Comparison of ENCODE assay signal across 8 cellular contexts in the genomic region with DNA sequence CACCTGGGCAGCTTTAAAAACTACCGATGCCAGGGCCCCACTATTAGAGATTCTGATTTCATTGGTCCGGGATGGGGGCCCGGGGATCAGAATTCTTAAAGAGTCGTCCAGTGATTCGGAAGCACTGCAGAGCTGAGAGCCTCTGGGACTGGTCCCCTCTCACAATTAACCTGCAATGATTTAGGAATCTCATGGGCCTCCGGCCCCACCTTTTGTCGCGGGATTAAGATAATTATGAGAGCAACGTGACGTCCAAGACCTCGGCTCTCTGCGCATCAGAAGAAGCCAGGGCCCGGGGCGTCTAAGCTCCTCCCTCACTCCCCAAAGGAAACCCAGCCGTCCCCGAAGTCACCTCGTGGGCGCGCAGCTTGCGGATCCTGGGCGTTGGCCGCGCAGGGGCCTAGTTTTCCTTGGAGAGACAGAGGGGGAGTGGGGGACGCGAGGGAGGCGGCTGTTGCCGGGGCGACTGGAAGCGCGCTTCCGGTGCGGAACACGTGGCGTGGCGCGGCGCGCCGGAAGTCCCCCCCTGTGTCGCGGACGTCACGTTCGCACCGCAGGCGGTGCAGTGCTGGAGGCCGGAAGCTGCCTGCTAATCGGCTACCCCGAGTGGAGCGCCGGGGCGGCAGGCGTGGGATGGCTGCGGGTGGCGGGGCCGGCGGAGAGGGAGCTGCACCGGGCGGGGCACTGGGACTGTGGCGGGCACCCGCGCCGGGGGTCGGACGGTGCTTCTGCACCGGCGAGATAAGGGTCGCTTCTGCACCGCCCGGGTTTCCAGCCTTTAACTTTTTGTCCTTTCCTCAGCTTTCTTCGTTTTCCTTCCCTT. TPM values are rescaled to one million over a fixed set of nuclear protein-coding genes. Genes with fewer than 3 reads are reported as not detected.
DNase-seq lines count a peak whose midpoint lies in the region; ATAC-seq and TF ChIP-seq lines count a peak whose summit lies in the region.

A gene with protein sequence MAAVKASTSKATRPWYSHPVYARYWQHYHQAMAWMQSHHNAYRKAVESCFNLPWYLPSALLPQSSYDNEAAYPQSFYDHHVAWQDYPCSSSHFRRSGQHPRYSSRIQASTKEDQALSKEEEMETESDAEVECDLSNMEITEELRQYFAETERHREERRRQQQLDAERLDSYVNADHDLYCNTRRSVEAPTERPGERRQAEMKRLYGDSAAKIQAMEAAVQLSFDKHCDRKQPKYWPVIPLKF (minus strand): TSS at position 468 of the 823 bp plus-strand sequence. CDS start 8,414 bp downstream, outside the sequence.

- H3K4me1 ChIP-seq in ascending aorta (peaks cover 0 to 16% of the 10 kb centered on the region in 2 donors), aorta (ENCODE audit: control insufficient read depth in 1 of 2, insufficient read depth in 2 of 2, low read length in 2 of 2) (no peaks in the 10 kb centered on the region)

- 1% methylated on average over 67 to 71 of the region's 71 CpGs for WGBS in aorta, 2 donors

- H3K27ac ChIP-seq in ascending aorta, result peak within 1 kb of the TSS; percentile 73 to 88
- peak within 1 kb of the TSS in 1 of 2 donors; percentile 72 for H3K27ac ChIP-seq in aorta (ENCODE audit: low read depth in 1 of 2, low read length in 2 of 2)

- no peak for TF ChIP-seq CTCF in GM13977 (IDR thresholded peaks at IDR 0.05; ENCODE audit: extremely low read depth, insufficient read depth, missing control alignments)
- TF ChIP-seq CTCF in ascending aorta (IDR thresholded peaks at IDR 0.05), result no peak

- H3K36me3 Mint-ChIP-seq in T-helper 2 cell treated with Interferon-gamma antibody and Interleukin-4, amounts not matched to agents 5 μg/mL and 100 μg/mL, for 36 hours (ENCODE audit: low read depth), result no peaks in the 10 kb centered on the region

- H3K9me3 ChIP-seq in ascending aorta (no peaks in the 10 kb centered on the region), aorta (ENCODE audit: control insufficient read depth, low read length) (no peaks in the 10 kb centered on the region)

- ATAC-seq in HG02870 (IDR thresholded peaks at IDR 0.05; ENCODE audit: unreplicated experiment) (peak; percentile 82), aorta (ENCODE audit: low FRiP score) (peak; percentile 98)

- in situ Hi-C loops in GM13977 (cut with MboI; ENCODE audit: low pct_unique_long_range_greater_than_20kb, low sequenced_read_pairs, unreplicated experiment), result loop anchor here (5.0 to 25.0 kb wide), 4 partner anchors 135 to 525 kb away; no protein-coding TSS in a partner anchor

- H3K4me3 ChIP-seq in ascending aorta (peak within 1 kb of the TSS; percentile 84 to 88), aorta (ENCODE audit: low read length in 2 of 2) (peak within 1 kb of the TSS; percentile 80 to 87)

- H3K27me3 Mint-ChIP-seq in T-helper 2 cell treated with Interferon-gamma antibody and Interleukin-4, amounts not matched to agents 5 μg/mL and 100 μg/mL, for 36 hours (ENCODE audit: low read depth), result peaks cover 2% of the 10 kb centered on the region

- peak; percentile 83 for DNase-seq in GM13977 (ENCODE audit: low spot score)
- peak; percentile 40 for DNase-seq in NCI-H1694 (lab: John Stamatoyannopoulos, UW)
- peak; percentile 85 for DNase-seq in T-helper 2 cell treated with Interferon-gamma antibody and Interleukin-4, amounts not matched to agents 5 μg/mL and 100 μg/mL, for 36 hours (ENCODE audit: low spot score)
- peak; percentile 38 to 94 for DNase-seq in ascending aorta (ENCODE audit: low spot score in 2 of 2)
- DNase-seq in hepatic stellate cell (ENCODE audit: low spot score), result peak; percentile 69
- peak; percentile 66 for DNase-seq in renal cortical epithelial cell (ENCODE audit: low read depth)
- DNase-seq in aorta, result peak; percentile 95 to 97

- H3K27me3 ChIP-seq in ascending aorta, result no peaks in the 10 kb centered on the region
- H3K27me3 ChIP-seq in aorta (ENCODE audit: control insufficient read depth in 1 of 2, insufficient read depth in 2 of 2, low read length in 1 of 2), result no peaks in the 10 kb centered on the region

- H3K4me3 Mint-ChIP-seq in T-helper 2 cell treated with Interferon-gamma antibody and Interleukin-4, amounts not matched to agents 5 μg/mL and 100 μg/mL, for 36 hours, result peak within 1 kb of the TSS; percentile 97

- no peaks in the 10 kb centered on the region for H3K9me3 Mint-ChIP-seq in T-helper 2 cell treated with Interferon-gamma antibody and Interleukin-4, amounts not matched to agents 5 μg/mL and 100 μg/mL, for 36 hours

- intact Hi-C loops in ascending aorta (cut with DNase I), result loop anchor here (1.0 to 10.0 kb wide), 5 partner anchors 131 to 1648 kb away; a partner anchor contains a TSS
- intact Hi-C loops in aorta (cut with DNase I), result loop anchor here (2.0 to 5.0 kb wide), 5 partner anchors 132 to 522 kb away; a partner anchor contains a TSS

- H3K36me3 ChIP-seq in ascending aorta (no peaks in the 10 kb centered on the region), aorta (ENCODE audit: control insufficient read depth in 1 of 2, insufficient read depth in 2 of 2, low read length in 1 of 2) (no peaks in the 10 kb centered on the region)

- peak within 1 kb of the TSS; percentile 99 for H3K27ac Mint-ChIP-seq in T-helper 2 cell treated with Interferon-gamma antibody and Interleukin-4, amounts not matched to agents 5 μg/mL and 100 μg/mL, for 36 hours

- peaks cover 25% of the 10 kb centered on the region for H3K4me1 Mint-ChIP-seq in T-helper 2 cell treated with Interferon-gamma antibody and Interleukin-4, amounts not matched to agents 5 μg/mL and 100 μg/mL, for 36 hours (ENCODE audit: low read depth)

RNA-seq across cellular contexts. Expression of the gene that starts here (rescaled TPM):
- total RNA-seq in ascending aorta (1.5 TPM), renal cortical epithelial cell (13.4 and 26.7 TPM in 2 replicates), aorta (10 to 100 TPM; 14.8 to 25.3 TPM)
- polyA plus RNA-seq in aorta, result 10 to 100 TPM; 14.3 to 52.0 TPM

Comparison
In these comparisons a context has a peak if more than half of its experiments do, and no peak if none do; other contexts are left out.
1. DNase-seq: peak in every context shown above with its lines; median percentile 96 in aorta; 85 in T-helper 2 cell treated with Interferon-gamma antibody and Interleukin-4, amounts not matched to agents 5 μg/mL and 100 μg/mL, for 36 hours; 83 in GM13977; 69 in hepatic stellate cell; 66 in ascending aorta; 66 in renal cortical epithelial cell; 40 in NCI-H1694.